In genomic region chr6:44041461-44042260, GRCh38 we compare ENCODE assay signal across 1 cellular context.
TF ChIP-seq lines count a peak whose summit lies in the region.

No MANE protein-coding gene starts in this region.

TF ChIP-seq in K562, 482 proteins besides CTCF, POLR2A, EP300 and RAD21 (continued from another document and continues in another):
- TF ChIP-seq, protein P1, sequence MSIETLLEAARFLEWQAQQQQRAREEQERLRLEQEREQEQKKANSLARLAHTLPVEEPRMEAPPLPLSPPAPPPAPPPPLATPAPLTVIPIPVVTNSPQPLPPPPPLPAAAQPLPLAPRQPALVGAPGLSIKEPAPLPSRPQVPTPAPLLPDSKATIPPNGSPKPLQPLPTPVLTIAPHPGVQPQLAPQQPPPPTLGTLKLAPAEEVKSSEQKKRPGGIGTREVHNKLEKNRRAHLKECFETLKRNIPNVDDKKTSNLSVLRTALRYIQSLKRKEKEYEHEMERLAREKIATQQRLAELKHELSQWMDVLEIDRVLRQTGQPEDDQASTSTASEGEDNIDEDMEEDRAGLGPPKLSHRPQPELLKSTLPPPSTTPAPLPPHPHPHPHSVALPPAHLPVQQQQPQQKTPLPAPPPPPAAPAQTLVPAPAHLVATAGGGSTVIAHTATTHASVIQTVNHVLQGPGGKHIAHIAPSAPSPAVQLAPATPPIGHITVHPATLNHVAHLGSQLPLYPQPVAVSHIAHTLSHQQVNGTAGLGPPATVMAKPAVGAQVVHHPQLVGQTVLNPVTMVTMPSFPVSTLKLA (conservative IDR thresholded peaks at IDR 0.05): peak in 1 of 2 experiments; percentile 65; a peak in 2 of 4 replicates
- no peak for TF ChIP-seq KDM4B (IDR thresholded peaks at IDR 0.05; ENCODE audit: borderline replicate concordance in 2 of 2, low read depth in 1 of 2)
- TF ChIP-seq HNRNPUL1 (IDR thresholded peaks at IDR 0.05; ENCODE audit: low read length): no peak
- peak; percentile 77; the same call in 1 of the 2 replicates for TF ChIP-seq ZNF589 (CRISPR knock-in tag; IDR thresholded peaks at IDR 0.05; ENCODE audit: low read depth)
- peak; percentile 82 for TF ChIP-seq CREM (IDR thresholded peaks at IDR 0.05; ENCODE audit: low read depth)
- 0 out of 2 replicates have a peak, but pooled peaks have one; percentile 64 for TF ChIP-seq ZNF175 (CRISPR knock-in tag; IDR thresholded peaks at IDR 0.05; ENCODE audit: low read depth)
- TF ChIP-seq SRSF3 (IDR thresholded peaks at IDR 0.05; ENCODE audit: insufficient read depth, low read length): no peak
- TF ChIP-seq MCM7 (IDR thresholded peaks at IDR 0.05): no peak
- TF ChIP-seq TCF7 (IDR thresholded peaks at IDR 0.05; ENCODE audit: borderline replicate concordance): no peak
- no peak for TF ChIP-seq ASH1L (IDR thresholded peaks at IDR 0.05; ENCODE audit: borderline replicate concordance, low read depth, partially characterized antibody)
- TF ChIP-seq PYGO2 (tag; IDR thresholded peaks at IDR 0.05): peak; percentile 17; the same call in 1 of the 2 replicates
- TF ChIP-seq PHF8 (IDR thresholded peaks at IDR 0.05; ENCODE audit: borderline replicate concordance, low read length): peak; percentile 45; the same call in 1 of the 2 replicates
- 0 out of 2 replicates have a peak, but pooled peaks have one; percentile 27 for TF ChIP-seq ZNF668 (CRISPR knock-in tag; IDR thresholded peaks at IDR 0.05)
- TF ChIP-seq NBN (IDR thresholded peaks at IDR 0.05; ENCODE audit: low read depth): peak; percentile 40; the same call in 1 of the 2 replicates
- TF ChIP-seq, protein P2, sequence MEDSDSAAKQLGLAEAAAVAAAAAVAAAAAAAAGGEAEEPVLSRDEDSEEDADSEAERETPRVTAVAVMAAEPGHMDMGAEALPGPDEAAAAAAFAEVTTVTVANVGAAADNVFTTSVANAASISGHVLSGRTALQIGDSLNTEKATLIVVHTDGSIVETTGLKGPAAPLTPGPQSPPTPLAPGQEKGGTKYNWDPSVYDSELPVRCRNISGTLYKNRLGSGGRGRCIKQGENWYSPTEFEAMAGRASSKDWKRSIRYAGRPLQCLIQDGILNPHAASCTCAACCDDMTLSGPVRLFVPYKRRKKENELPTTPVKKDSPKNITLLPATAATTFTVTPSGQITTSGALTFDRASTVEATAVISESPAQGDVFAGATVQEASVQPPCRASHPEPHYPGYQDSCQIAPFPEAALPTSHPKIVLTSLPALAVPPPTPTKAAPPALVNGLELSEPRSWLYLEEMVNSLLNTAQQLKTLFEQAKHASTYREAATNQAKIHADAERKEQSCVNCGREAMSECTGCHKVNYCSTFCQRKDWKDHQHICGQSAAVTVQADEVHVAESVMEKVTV (CRISPR knock-in tag; IDR thresholded peaks at IDR 0.05): no peak
- TF ChIP-seq MED1 (CRISPR knock-in tag; IDR thresholded peaks at IDR 0.05; ENCODE audit: borderline replicate concordance): no peak
- TF ChIP-seq NR2C1 (IDR thresholded peaks at IDR 0.05): no peak
- TF ChIP-seq NR2C1 (tag; IDR thresholded peaks at IDR 0.05): peak; percentile 12; the same call in 1 of the 2 replicates
- TF ChIP-seq ZBTB12 (CRISPR knock-in tag; IDR thresholded peaks at IDR 0.05): no peak
- TF ChIP-seq ZC3H4 (CRISPR knock-in tag; IDR thresholded peaks at IDR 0.05; ENCODE audit: borderline replicate concordance): no peak
- TF ChIP-seq CREB3L1 (IDR thresholded peaks at IDR 0.05; ENCODE audit: borderline replicate concordance, low read depth): no peak
- TF ChIP-seq KLF6 (CRISPR knock-in tag; IDR thresholded peaks at IDR 0.05; ENCODE audit: borderline replicate concordance): 0 out of 2 replicates have a peak, but pooled peaks have one; percentile 5
- no peak for TF ChIP-seq ZNF347 (CRISPR knock-in tag; IDR thresholded peaks at IDR 0.05; ENCODE audit: low read depth)
- 0 out of 2 replicates have a peak, but pooled peaks have one; percentile 16 for TF ChIP-seq JUNB (CRISPR knock-in tag; conservative IDR thresholded peaks at IDR 0.05)
- peak; percentile 55; the same call in 1 of the 2 replicates for TF ChIP-seq ZBTB40 (IDR thresholded peaks at IDR 0.05)
- TF ChIP-seq ZBTB40 (CRISPR knock-in tag; IDR thresholded peaks at IDR 0.05): no peak
- no peak for TF ChIP-seq TAF15 (IDR thresholded peaks at IDR 0.05; ENCODE audit: low read depth, low read length)
- TF ChIP-seq NFATC3 (IDR thresholded peaks at IDR 0.05): peak; percentile 90
- no peak for TF ChIP-seq EZH2 (IDR thresholded peaks at IDR 0.05; ENCODE audit: borderline replicate concordance, low read depth, low read length)
- TF ChIP-seq NUFIP1 (IDR thresholded peaks at IDR 0.05; ENCODE audit: partially characterized antibody): no peak
- TF ChIP-seq MIER1 (IDR thresholded peaks at IDR 0.05; ENCODE audit: low read depth): no peak
- no peak for TF ChIP-seq ATF6 (CRISPR knock-in tag; IDR thresholded peaks at IDR 0.05)
- TF ChIP-seq ZNF146 (CRISPR knock-in tag; IDR thresholded peaks at IDR 0.05; ENCODE audit: unreplicated experiment): no peak
- TF ChIP-seq CTCFL (IDR thresholded peaks at IDR 0.05; ENCODE audit: borderline replicate concordance, insufficient read depth, low read depth, low read length, poor library complexity, severe bottlenecking): no peak
- peak; percentile 7; the same call in 1 of the 2 replicates for TF ChIP-seq TEAD2 (tag; IDR thresholded peaks at IDR 0.05)
- TF ChIP-seq ZNF239 (CRISPR knock-in tag; IDR thresholded peaks at IDR 0.05): no peak
- peak; percentile 12; the same call in 1 of the 2 replicates for TF ChIP-seq CBFA2T3 (IDR thresholded peaks at IDR 0.05)
- TF ChIP-seq NFYB (IDR thresholded peaks at IDR 0.05; ENCODE audit: extremely low read depth, insufficient read length): no peak
- no peak for TF ChIP-seq SAP30 (IDR thresholded peaks at IDR 0.05; ENCODE audit: borderline replicate concordance, insufficient read depth, low read depth, low read length, poor library complexity, severe bottlenecking)
- TF ChIP-seq RNF2 (IDR thresholded peaks at IDR 0.05): no peak
